Comparison of ENCODE assay signal across 8 cellular contexts in the genomic region with DNA sequence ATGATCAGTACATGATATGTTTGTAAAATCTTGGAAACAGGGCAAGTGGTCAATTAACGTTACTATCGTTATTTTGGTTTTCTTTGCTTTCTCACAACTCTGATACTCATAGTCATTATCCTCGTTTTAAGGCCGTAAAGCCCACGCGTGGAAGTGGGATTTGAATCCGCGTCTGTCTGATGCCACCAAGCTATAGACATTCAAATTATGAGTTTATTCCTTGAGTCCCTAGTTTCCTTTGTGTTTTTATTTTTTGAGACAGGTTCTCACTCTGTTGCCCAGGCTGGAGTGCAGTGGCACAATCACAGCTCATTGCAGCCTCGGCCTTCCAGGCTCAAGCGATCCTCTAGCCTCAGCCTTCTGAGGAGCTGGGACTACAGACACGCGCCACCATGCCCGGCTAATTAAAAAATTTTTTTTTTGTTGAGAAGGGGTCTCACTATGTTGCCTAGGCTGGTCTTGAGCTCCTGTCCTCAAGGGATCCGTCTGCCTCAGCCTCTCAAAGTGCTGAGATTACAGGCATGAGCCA.
A peak's percentile ranks its signal among the peaks of the same experiment; 100 is the strongest.
DNase-seq lines count a peak whose midpoint lies in the region; ATAC-seq and TF ChIP-seq lines count a peak whose summit lies in the region.

No MANE protein-coding gene starts in this region.

- H3K36me3 ChIP-seq in SK-N-MC (ENCODE audit: insufficient read depth, low read length), result peaks cover 52% of the 10 kb centered on the region

- H3K4me3 ChIP-seq in GM12865 (ENCODE audit: low read depth, low read length), result peak overlapping the region; percentile 87
- H3K4me3 ChIP-seq in SK-N-MC, result peak overlapping the region; percentile 100
- H3K4me3 ChIP-seq in fibroblast of pulmonary artery (replicated peaks; ENCODE audit: low read depth, low read length), result peak overlapping the region; percentile 88
- peak overlapping the region; percentile 100 for H3K4me3 ChIP-seq in retinal pigment epithelial cell (ENCODE audit: low read length)

- TF ChIP-seq CTCF in GM12865 (IDR thresholded peaks at IDR 0.05; ENCODE audit: insufficient read depth, low read depth, low read length, missing control alignments) (no peak), fibroblast of pulmonary artery (IDR thresholded peaks at IDR 0.05; ENCODE audit: low read length, missing control alignments) (no peak), retinal pigment epithelial cell (conservative IDR thresholded peaks at IDR 0.05; ENCODE audit: low read depth, low read length) (no peak)

- DNase-seq in GM12865 (ENCODE audit: low read depth) (no peak), SK-N-MC (ENCODE audit: low read depth, low spot score) (no peak), fibroblast of pulmonary artery (ENCODE audit: low read depth) (no peak), retinal pigment epithelial cell (ENCODE audit: low read depth) (no peak), NCI-H1436 (lab: John Stamatoyannopoulos, UW) (no peak), NCI-H1436 treated with DMSO at 0.1 percent for 48 hours (lab: John Stamatoyannopoulos, UW) (no peak)

- no peak overlapping the region for H3K27ac ChIP-seq in SK-N-MC

- peaks cover 8% of the 10 kb centered on the region; the same call in 1 of the 2 replicates for H3K9me3 ChIP-seq in SK-N-MC (ENCODE audit: low read depth, low read length)

- ATAC-seq in HG03378 (IDR thresholded peaks at IDR 0.05; ENCODE audit: unreplicated experiment) (no peak), GM18502 (IDR thresholded peaks at IDR 0.05; ENCODE audit: poor library complexity, unreplicated experiment) (no peak)

- H3K9ac ChIP-seq in SK-N-MC (ENCODE audit: insufficient read length), result peak overlapping the region; percentile 99
